In the genomic region with DNA sequence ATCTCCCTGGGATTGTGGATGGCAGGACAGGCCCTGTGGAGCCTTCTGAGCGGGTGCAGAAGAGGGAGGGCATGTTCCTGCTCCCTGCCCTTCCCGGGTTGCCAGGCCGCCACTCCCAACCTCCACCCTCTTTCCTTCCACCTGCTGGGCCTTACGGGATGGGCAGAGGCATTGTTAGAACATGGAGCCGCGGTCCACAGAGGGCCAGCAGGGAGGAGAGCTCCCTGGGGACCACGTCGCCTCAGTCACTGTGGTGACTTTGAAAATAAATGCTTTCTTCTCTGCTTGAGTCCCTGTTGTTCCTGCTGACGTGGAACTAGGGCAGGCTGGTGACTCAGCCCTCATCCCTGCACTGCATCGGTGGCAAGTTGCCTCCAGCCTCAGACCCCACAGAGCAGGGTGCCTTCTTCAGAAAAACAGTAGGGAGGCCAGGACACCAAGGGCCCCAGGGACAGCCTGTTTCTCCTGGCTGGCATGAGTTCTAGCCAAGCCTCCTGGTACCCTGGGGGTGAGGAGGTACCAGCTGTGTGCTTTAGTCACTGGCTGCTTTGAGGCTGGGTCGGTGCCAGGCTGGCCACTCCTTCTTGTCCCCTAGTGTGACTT, we compare ENCODE assay signal across 8 cellular contexts.
DNase-seq lines count a peak whose midpoint lies in the region; ATAC-seq and TF ChIP-seq lines count a peak whose summit lies in the region.

No MANE protein-coding gene starts in this region.

- H3K4me1 ChIP-seq in gastroesophageal sphincter (peaks cover 0 to 62% (median 18%) of the 10 kb centered on the region in 3 donors), sigmoid colon (peaks cover 0 to 59% (median 56%) of the 10 kb centered on the region in 4 donors)

- 19 to 87% methylated on average over 3 to 7 of the region's 11 CpGs for WGBS in gastroesophageal sphincter (ENCODE audit: low coverage in 1 of 2), 2 donors
- WGBS in sigmoid colon, 2 donors = 16 to 48% methylated on average over 11 of the region's 11 CpGs

- H3K36me3 Mint-ChIP-seq in T-helper 17 cell (ENCODE audit: low read depth) = no peaks in the 10 kb centered on the region

- H3K27me3 Mint-ChIP-seq in T-helper 17 cell = no peaks in the 10 kb centered on the region

- peak overlapping the region in 3 of 4 donors; percentile 71 to 79 (median 77) for H3K27ac ChIP-seq in gastroesophageal sphincter
- peak overlapping the region; percentile 70 to 87 (median 80) for H3K27ac ChIP-seq in sigmoid colon

- TF ChIP-seq POLR2A in gastroesophageal sphincter (IDR thresholded peaks at IDR 0.05) = no peak
- no peak for TF ChIP-seq POLR2A in sigmoid colon (IDR thresholded peaks at IDR 0.05)

- H3K27ac Mint-ChIP-seq in T-helper 17 cell = peak overlapping the region; percentile 85

- H3K27me3 ChIP-seq in gastroesophageal sphincter (no peaks in the 10 kb centered on the region), sigmoid colon (no peaks in the 10 kb centered on the region)

- H3K9me3 ChIP-seq in T-helper 17 cell (ENCODE audit: control insufficient read depth, low read length, poor library complexity, severe bottlenecking) = no peaks in the 10 kb centered on the region
- no peaks in the 10 kb centered on the region for H3K9me3 ChIP-seq in gastroesophageal sphincter
- H3K9me3 ChIP-seq in sigmoid colon = no peaks in the 10 kb centered on the region

- no peak for TF ChIP-seq EP300 in gastroesophageal sphincter (IDR thresholded peaks at IDR 0.05)
- TF ChIP-seq EP300 in sigmoid colon (IDR thresholded peaks at IDR 0.05) = no peak

- ATAC-seq in T-helper 17 cell (peak; percentile 66), gastroesophageal sphincter (peak; percentile 83), HG02973 (IDR thresholded peaks at IDR 0.05; ENCODE audit: unreplicated experiment) (no peak), HG03460 (IDR thresholded peaks at IDR 0.05; ENCODE audit: unreplicated experiment) (no peak)

- H3K4me3 ChIP-seq in gastroesophageal sphincter (no peak overlapping the region), sigmoid colon (no peak overlapping the region)

- peak overlapping the region; percentile 52 for H3K4me3 Mint-ChIP-seq in T-helper 17 cell

- H3K36me3 ChIP-seq in gastroesophageal sphincter (no peaks in the 10 kb centered on the region), sigmoid colon (no peaks in the 10 kb centered on the region)

- intact Hi-C loops in sigmoid colon (cut with DNase I) = no loop called here

- TF ChIP-seq CTCF in gastroesophageal sphincter (IDR thresholded peaks at IDR 0.05) = no peak
- no peak for TF ChIP-seq CTCF in sigmoid colon (IDR thresholded peaks at IDR 0.05)

- peaks cover 40% of the 10 kb centered on the region for H3K4me1 Mint-ChIP-seq in T-helper 17 cell

- DNase-seq in AG08395 (ENCODE audit: low spot score) (peak; percentile 82), HT-29 (ENCODE audit: low spot score) (peak; percentile 50), T-helper 17 cell (no peak), sigmoid colon (peak; percentile 91)
- no peak for DNase-seq in effector CD8-positive, alpha-beta T cell (lab: John Stamatoyannopoulos, UW)

Comparison
In these comparisons a context has a peak if more than half of its experiments do, and no peak if none do; other contexts are left out.
1. DNase-seq: peak in AG08395 (single experiment), HT-29 (single experiment) and sigmoid colon (single experiment); none in T-helper 17 cell (0 of 3) and effector CD8-positive, alpha-beta T cell (single experiment).
2. ATAC-seq: peak in T-helper 17 cell (single experiment) and gastroesophageal sphincter (single experiment); none in HG02973 (single experiment) and HG03460 (single experiment).